8 cellular contexts compared by ENCODE assay signal in the genomic region with DNA sequence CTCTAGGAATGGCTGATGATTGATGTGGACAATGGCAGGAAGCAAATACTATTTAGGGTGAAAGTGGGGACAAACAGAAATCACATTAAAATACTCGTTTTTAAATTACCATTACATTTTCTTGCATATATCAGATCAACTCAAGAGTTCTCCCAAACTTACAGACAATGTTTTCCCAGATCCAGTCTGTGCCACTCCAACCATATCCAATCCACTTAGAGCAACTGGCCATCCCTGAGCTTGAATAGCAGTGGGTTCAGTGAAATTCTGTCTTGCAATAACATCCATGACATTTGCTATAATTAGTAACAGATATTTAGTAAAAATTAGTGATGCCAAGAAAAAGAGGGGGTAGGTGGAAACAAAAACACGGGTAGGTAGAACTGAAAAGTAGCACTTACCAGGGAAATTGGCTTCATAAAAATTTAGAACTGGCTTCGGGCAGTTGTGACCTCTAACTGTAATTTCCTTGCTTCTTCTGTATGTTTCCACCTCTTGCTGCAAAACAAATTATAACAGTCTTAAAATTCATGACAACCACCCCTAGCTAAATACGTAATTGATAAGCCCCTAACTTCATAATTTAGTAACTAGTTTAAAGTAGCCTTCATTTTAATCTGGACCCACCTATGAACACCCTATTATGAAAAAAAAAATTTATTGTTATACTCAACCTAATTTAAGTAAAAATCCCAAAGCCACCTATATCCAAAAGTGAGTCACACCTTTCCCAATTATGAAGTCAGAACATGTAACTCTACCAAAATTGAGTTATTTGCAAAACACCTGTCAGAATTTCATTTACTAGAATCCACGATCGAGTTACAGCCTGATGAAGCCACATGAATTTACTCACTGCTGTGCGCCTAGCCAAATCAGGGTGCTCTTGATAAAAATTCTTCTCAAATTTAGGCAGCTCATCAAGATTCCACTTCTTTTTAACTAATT. TPM values are rescaled to one million over a fixed set of nuclear protein-coding genes. Genes with fewer than 3 reads are reported as not detected.
DNase-seq lines count a peak whose midpoint lies in the region; ATAC-seq, FAIRE-seq and TF ChIP-seq lines count a peak whose summit lies in the region.

No MANE protein-coding gene starts in this region.

- no peak for TF ChIP-seq CTCF in VCaP (conservative IDR thresholded peaks at IDR 0.05)
- no peak for TF ChIP-seq CTCF in fibroblast of pulmonary artery (IDR thresholded peaks at IDR 0.05; ENCODE audit: low read length, missing control alignments)

- TF ChIP-seq POLR2A in GM12891 (IDR thresholded peaks at IDR 0.05; ENCODE audit: low read depth, low read length): no peak

- H3K4me3 ChIP-seq in fibroblast of pulmonary artery (replicated peaks; ENCODE audit: low read depth, low read length) (peak overlapping the region; percentile 100), skeletal muscle cell (ENCODE audit: low read depth, low read length) (peak overlapping the region; percentile 99)

- peak overlapping the region; percentile 98 for H3K27ac ChIP-seq in VCaP

- ATAC-seq in GM21619 (IDR thresholded peaks at IDR 0.05; ENCODE audit: unreplicated experiment): no peak
- ATAC-seq in GM19035 (IDR thresholded peaks at IDR 0.05; ENCODE audit: unreplicated experiment): no peak

- DNase-seq in GM12891 (ENCODE audit: insufficient read length, low spot score) (no peak), fibroblast of pulmonary artery (ENCODE audit: low read depth) (no peak), skeletal muscle cell (ENCODE audit: low read depth) (no peak), NCI-H345 (lab: John Stamatoyannopoulos, UW) (no peak), occipital lobe (lab: John Stamatoyannopoulos, UW) (no peak)

- FAIRE-seq in GM12891 (lab: Jason Lieb, UNC): no peak

TF ChIP-seq in GM12891, 5 proteins besides CTCF, POLR2A, EP300 and RAD21:
- no peak for TF ChIP-seq SPI1 (IDR thresholded peaks at IDR 0.05; ENCODE audit: low read depth, low read length)
- no peak for TF ChIP-seq TAF1 (IDR thresholded peaks at IDR 0.05; ENCODE audit: low read depth, low read length)
- TF ChIP-seq PAX5 (IDR thresholded peaks at IDR 0.05; ENCODE audit: insufficient read depth, low read length, severe bottlenecking): no peak
- TF ChIP-seq POLR2AphosphoS5 (IDR thresholded peaks at IDR 0.05; ENCODE audit: low read depth, low read length): 0 out of 2 replicates have a peak, but pooled peaks have one; percentile 2
TF ChIP-seq in GM12891: peak in this region for 1.

RNA-seq across cellular contexts. Expression of gene DDX5, which starts 2.0 kb away (rescaled TPM):
- polyA plus RNA-seq in GM12891 (2012; ENCODE audit: low read depth, missing spikeins): 455 TPM
- 377 TPM for total RNA-seq in occipital lobe

RNA-seq across cellular contexts. Expression of gene CEP95, which starts 2.7 kb away (rescaled TPM):
- polyA plus RNA-seq in GM12891 (2012; ENCODE audit: low read depth, missing spikeins): 24.2 TPM
- 106 TPM for total RNA-seq in occipital lobe

RNA-seq across cellular contexts. Expression of gene POLG2, which starts 7.2 kb away (rescaled TPM):
- 10.8 TPM for polyA plus RNA-seq in GM12891 (2012; ENCODE audit: low read depth, missing spikeins)
- 12.6 TPM for total RNA-seq in occipital lobe

RNA-seq across cellular contexts. Expression of gene MILR1, which starts 55.2 kb away (rescaled TPM):
- 2.0 TPM for polyA plus RNA-seq in GM12891 (2012; ENCODE audit: low read depth, missing spikeins)
- total RNA-seq in occipital lobe: 2.2 TPM
